9 cellular contexts compared by ENCODE assay signal in the genomic region with DNA sequence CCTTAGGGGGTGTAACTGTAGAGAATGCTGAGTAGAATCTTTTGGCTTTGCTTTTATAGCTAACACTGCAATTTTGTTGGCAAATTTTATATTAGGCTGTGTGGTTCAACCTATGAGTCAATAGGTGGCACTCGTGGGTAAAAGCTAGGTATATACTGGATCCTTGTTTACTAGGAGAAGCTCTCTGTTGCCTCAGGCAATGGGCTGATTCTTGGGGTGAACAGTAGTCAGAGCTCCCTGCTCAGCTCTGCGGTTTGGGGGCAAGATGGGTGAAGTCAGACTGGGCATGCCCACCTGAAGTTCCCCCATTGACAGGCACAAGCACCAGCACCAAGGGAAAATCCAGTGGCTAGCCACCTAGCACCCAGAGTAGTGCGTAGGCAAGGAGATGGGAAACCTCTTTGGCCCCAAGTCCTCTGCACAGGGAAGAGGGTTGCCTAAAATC.
DNase-seq lines count a peak whose midpoint lies in the region; ATAC-seq lines count a peak whose summit lies in the region.
"Had no signal": no experiment of that assay in that cellular context is flagged by ENCODE, and none has a peak within 500 bp of the region (broad histone marks: within the 10 kb centered on the region; RNA-seq: fewer than 3 reads in every experiment).

No MANE protein-coding gene starts in this region.

- no peak overlapping the region for H2BK15ac ChIP-seq in mesenchymal stem cell (ENCODE audit: low read depth, poor library complexity, severe bottlenecking)

- H3K4me1 ChIP-seq in mesenchymal stem cell (ENCODE audit: control insufficient read depth, insufficient read depth, low read depth, low read length) (no peaks in the 10 kb centered on the region), right cardiac atrium (ENCODE audit: control insufficient read depth, insufficient read depth, low read length) (no peaks in the 10 kb centered on the region)

- H3K27me3 ChIP-seq in mesenchymal stem cell (ENCODE audit: control insufficient read depth in 1 of 2, insufficient read depth in 1 of 2, low read length in 2 of 2), result no peaks in the 10 kb centered on the region
- H3K27me3 ChIP-seq in right cardiac atrium (ENCODE audit: control insufficient read depth, insufficient read depth), result no peaks in the 10 kb centered on the region

- H3K23ac ChIP-seq in mesenchymal stem cell (ENCODE audit: low read length in 2 of 2), result no peak overlapping the region

- peaks cover 6% of the 10 kb centered on the region for H3K9me3 Mint-ChIP-seq in activated CD4-positive, alpha-beta memory T cell treated with anti-CD3 and anti-CD28 coated beads, Interleukin-2, amount 10 ng/mL, durations not matched to agents 7 days and 5 days

- H2BK120ac ChIP-seq in mesenchymal stem cell (ENCODE audit: low read depth, low read length), result no peak overlapping the region

- no peak overlapping the region for H3K18ac ChIP-seq in mesenchymal stem cell (ENCODE audit: low read depth in 1 of 2, low read length in 2 of 2)

- no peak overlapping the region for H3K4me3 Mint-ChIP-seq in activated CD4-positive, alpha-beta memory T cell treated with anti-CD3 and anti-CD28 coated beads, Interleukin-2, amount 10 ng/mL, durations not matched to agents 7 days and 5 days

- DNase-seq in RKO (ENCODE audit: low spot score) (peak; percentile 21), mesenchymal stem cell (peak; percentile 0), AG08396 (ENCODE audit: low spot score) (no peak), right cardiac atrium (no peak)
- DNase-seq in activated CD4-positive, alpha-beta memory T cell treated with anti-CD3 and anti-CD28 coated beads, Interleukin-2, amount 10 ng/mL, durations not matched to agents 7 days and 5 days, result no peak
- no peak for DNase-seq in stimulated activated CD8-positive, alpha-beta memory T cell treated with anti-CD3 and anti-CD28 coated beads, Interleukin-4, amount 100 ng/mL, for 48 hours

- no peak overlapping the region for H4K91ac ChIP-seq in mesenchymal stem cell (ENCODE audit: low read length)

- CTCF ChIA-PET in activated CD4-positive, alpha-beta memory T cell treated with anti-CD3 and anti-CD28 coated beads, Interleukin-2, amount 10 ng/mL, durations not matched to agents 7 days and 5 days (lab: Charles Lee), result interaction anchor here (0.6 to 0.9 kb wide), 2 partner anchors 15 to 27 kb away, joined by 3 read pairs; no protein-coding TSS in a partner anchor

- no peaks in the 10 kb centered on the region for H3K27me3 Mint-ChIP-seq in activated CD4-positive, alpha-beta memory T cell treated with anti-CD3 and anti-CD28 coated beads, Interleukin-2, amount 10 ng/mL, durations not matched to agents 7 days and 5 days

- no peak overlapping the region for H3K4me2 ChIP-seq in mesenchymal stem cell (ENCODE audit: low read length, poor library complexity, severe bottlenecking)

- no peaks in the 10 kb centered on the region for H3K79me1 ChIP-seq in mesenchymal stem cell (replicated peaks; ENCODE audit: low read length, poor library complexity, severe bottlenecking)

- no peak overlapping the region for H2AFZ ChIP-seq in mesenchymal stem cell (ENCODE audit: low read depth, low read length)

- 26% methylated on average over 3 of the region's 3 CpGs for WGBS in mesenchymal stem cell
- 43% methylated on average over 3 of the region's 3 CpGs for WGBS in right cardiac atrium

- POLR2A ChIA-PET in activated CD4-positive, alpha-beta memory T cell treated with anti-CD3 and anti-CD28 coated beads, Interleukin-2, amount 10 ng/mL, durations not matched to agents 7 days and 5 days (lab: Charles Lee), result no interaction called here

- no peak overlapping the region for H3K9ac ChIP-seq in mesenchymal stem cell (ENCODE audit: low read length)

- H3K14ac ChIP-seq in mesenchymal stem cell (ENCODE audit: low read length in 2 of 2), result no peak overlapping the region

- H4K8ac ChIP-seq in mesenchymal stem cell (ENCODE audit: low read length), result no peak overlapping the region

- no peak overlapping the region for H3K4ac ChIP-seq in mesenchymal stem cell (ENCODE audit: low read depth in 1 of 2, low read length in 2 of 2)

- H2BK5ac ChIP-seq in mesenchymal stem cell (ENCODE audit: low read depth, low read length, poor library complexity, severe bottlenecking), result no peak overlapping the region

- H3K36me3 Mint-ChIP-seq in activated CD4-positive, alpha-beta memory T cell treated with anti-CD3 and anti-CD28 coated beads, Interleukin-2, amount 10 ng/mL, durations not matched to agents 7 days and 5 days (ENCODE audit: low read depth), result no peaks in the 10 kb centered on the region

- H3K9me3 ChIP-seq in mesenchymal stem cell (ENCODE audit: control insufficient read depth, low read length) (peaks cover 16% of the 10 kb centered on the region), right cardiac atrium (ENCODE audit: control insufficient read depth, low read length) (no peaks in the 10 kb centered on the region)

- H2BK12ac ChIP-seq in mesenchymal stem cell (ENCODE audit: low read length in 2 of 2), result no peak overlapping the region

- no peak overlapping the region for H3K27ac ChIP-seq in mesenchymal stem cell (ENCODE audit: low read length, poor library complexity, severe bottlenecking)
- H3K27ac ChIP-seq in right cardiac atrium (ENCODE audit: low read length), result no peak overlapping the region

- H3K36me3 ChIP-seq in mesenchymal stem cell (ENCODE audit: control insufficient read depth in 1 of 2, insufficient read depth in 2 of 2, low read depth in 1 of 2, low read length in 2 of 2), result no peaks in the 10 kb centered on the region

- H3K27ac Mint-ChIP-seq in activated CD4-positive, alpha-beta memory T cell treated with anti-CD3 and anti-CD28 coated beads, Interleukin-2, amount 10 ng/mL, durations not matched to agents 7 days and 5 days, result no peak overlapping the region

- ATAC-seq in GM18870 (IDR thresholded peaks at IDR 0.05; ENCODE audit: unreplicated experiment) (peak; percentile 76), HG03159 (IDR thresholded peaks at IDR 0.05; ENCODE audit: unreplicated experiment) (peak; percentile 83), right cardiac atrium (no peak)
- ATAC-seq: K562 had no signal

- no peak overlapping the region for H2AK5ac ChIP-seq in mesenchymal stem cell (ENCODE audit: low read length, severe bottlenecking)

- no peaks in the 10 kb centered on the region for H3K4me1 Mint-ChIP-seq in activated CD4-positive, alpha-beta memory T cell treated with anti-CD3 and anti-CD28 coated beads, Interleukin-2, amount 10 ng/mL, durations not matched to agents 7 days and 5 days

- intact Hi-C loops in right cardiac atrium (cut with DNase I), result no loop called here

- no peak overlapping the region for H3K4me3 ChIP-seq in mesenchymal stem cell (ENCODE audit: insufficient read depth in 1 of 2, low read depth in 1 of 2, low read length in 2 of 2)
- no peak overlapping the region for H3K4me3 ChIP-seq in right cardiac atrium (ENCODE audit: low read length)
- H3K4me3 ChIP-seq: K562 had no signal

Comparison
In these comparisons a context has a peak if more than half of its experiments do, and no peak if none do; other contexts are left out.
1. ATAC-seq: peak in GM18870 (single experiment) and HG03159 (single experiment); none in right cardiac atrium (0 of 2).
2. DNase-seq: peak in RKO (single experiment) and mesenchymal stem cell (single experiment); none in AG08396 (single experiment), right cardiac atrium (0 of 3), activated CD4-positive, alpha-beta memory T cell treated with anti-CD3 and anti-CD28 coated beads, Interleukin-2, amount 10 ng/mL, durations not matched to agents 7 days and 5 days (single experiment) and stimulated activated CD8-positive, alpha-beta memory T cell treated with anti-CD3 and anti-CD28 coated beads, Interleukin-4, amount 100 ng/mL, for 48 hours (single experiment).